In the genomic region with DNA sequence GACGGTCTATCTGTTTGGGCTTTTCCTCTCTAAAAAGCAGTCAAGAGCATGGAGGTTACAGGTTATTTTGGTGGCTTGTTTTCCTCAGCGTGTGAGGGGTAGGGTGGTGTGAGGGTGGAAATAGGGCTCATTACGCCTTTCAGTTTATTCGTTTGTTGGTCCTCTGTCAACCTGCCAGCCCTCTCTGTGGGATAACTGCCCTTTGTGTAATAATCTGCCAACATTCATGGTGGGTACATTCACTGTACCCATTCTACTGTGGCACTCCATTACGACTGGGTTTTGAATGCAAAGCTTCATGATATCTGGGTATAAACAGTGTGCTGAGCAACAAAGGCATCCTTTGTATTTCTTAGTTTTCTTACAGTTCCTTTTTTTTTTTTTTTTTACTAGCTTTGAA, we compare ENCODE assay signal across 16 cellular contexts.
A peak's percentile ranks its signal among the peaks of the same experiment; 100 is the strongest.
DNase-seq lines count a peak whose midpoint lies in the region.
"Had no signal": no experiment of that assay in that cellular context is flagged by ENCODE, and none has a peak within 500 bp of the region (broad histone marks: within the 10 kb centered on the region; RNA-seq: fewer than 3 reads in every experiment).

No MANE protein-coding gene starts in this region.

- H3K27me3 ChIP-seq in SJCRH30: no peaks in the 10 kb centered on the region
- H3K27me3 ChIP-seq: BLaER1, right atrium auricular region had no signal

- H3K4me1 ChIP-seq in SJCRH30: no peaks in the 10 kb centered on the region
- H3K4me1 ChIP-seq: BLaER1, right atrium auricular region had no signal

- H3K9me3 ChIP-seq in SJCRH30 (replicated peaks): no peaks in the 10 kb centered on the region
- H3K9me3 ChIP-seq: BLaER1, right atrium auricular region had no signal

- H3K36me3 ChIP-seq in SJCRH30: no peaks in the 10 kb centered on the region
- H3K36me3 ChIP-seq: BLaER1, right atrium auricular region had no signal

- H3K27ac ChIP-seq in caudate nucleus (ENCODE audit: low read depth, low read length) (peak overlapping the region; percentile 39), SJCRH30 (no peak overlapping the region)
- H3K27ac ChIP-seq: BLaER1, right atrium auricular region had no signal

- DNase-seq in Ammon's horn (ENCODE audit: low spot score) (peak; percentile 63), NCI-H2081 (lab: John Stamatoyannopoulos, UW) (peak; percentile 79 to 89), caudate nucleus (lab: John Stamatoyannopoulos, UW) (peak in 32 of 61 donors; percentile 1 to 54 (median 13)), inferior parietal cortex (ENCODE audit: extremely low spot score) (peak; percentile 50), SW 1271 (lab: John Stamatoyannopoulos, UW) (no peak), HT-29 (ENCODE audit: low spot score) (no peak), DMS153 treated with DMSO at 0.1 percent for 48 hours (lab: John Stamatoyannopoulos, UW; ENCODE audit: unreplicated experiment) (no peak), SJCRH30 (no peak)
- DNase-seq: activated gamma-delta T cell, aorta, Karpas-422, kidney glomerular epithelial cell, NCI-H510A treated with DMSO at 0.1 percent for 48 hours, SIG-M5 had no signal

- no peak overlapping the region for H3K4me3 ChIP-seq in SJCRH30
- H3K4me3 ChIP-seq: BLaER1, right atrium auricular region had no signal

Comparison
In these comparisons a context has a peak if more than half of its experiments do, and no peak if none do; other contexts are left out.
1. DNase-seq: peak in Ammon's horn (single experiment), NCI-H2081 (2 of 2), caudate nucleus (32 of 61) and inferior parietal cortex (single experiment); none in SW 1271 (0 of 2), HT-29 (single experiment), DMS153 treated with DMSO at 0.1 percent for 48 hours (single experiment) and SJCRH30 (0 of 2).